ENCODE assay signal across 8 cellular contexts in genomic region chr5:159316519-159317383, GRCh38. TPM values are rescaled to one million over a fixed set of nuclear protein-coding genes. Genes with fewer than 3 reads are reported as not detected.
DNase-seq lines count a peak whose midpoint lies in the region; ATAC-seq and TF ChIP-seq lines count a peak whose summit lies in the region.

No MANE protein-coding gene starts in this region.

- H3K9me3 ChIP-seq in Caco-2 (no peaks in the 10 kb centered on the region), spleen (no peaks in the 10 kb centered on the region)

- no peak overlapping the region for H3K27ac ChIP-seq in spleen

- BruUV-seq in Caco-2 (replicated peaks; lab: Mats Ljungman, UMichigan) = no TSS peak

- H3K4me1 Mint-ChIP-seq in Caco-2 (ENCODE audit: low read depth, unreplicated experiment) (no peaks in the 10 kb centered on the region), glutamatergic neuron (ENCODE audit: low read depth, unreplicated experiment) (peaks cover 4% of the 10 kb centered on the region)
- no peaks in the 10 kb centered on the region for H3K4me1 Mint-ChIP-seq in activated CD8-positive, alpha-beta memory T cell treated with anti-CD3 and anti-CD28 coated beads, Interleukin-2, amount 10 ng/mL, durations not matched to agents 7 days and 5 days

- WGBS in spleen, 5 donors = 79 to 85% (median 83%) methylated on average over 7 to 9 of the region's 9 CpGs

- TF ChIP-seq CTCF in Caco-2 (IDR thresholded peaks at IDR 0.05; ENCODE audit: insufficient read depth in 1 of 2, low read depth in 1 of 2, low read length in 1 of 2, severe bottlenecking in 1 of 2, unreplicated experiment in 1 of 2) = peak; percentile 70 to 80
- TF ChIP-seq CTCF in glutamatergic neuron (IDR thresholded peaks at IDR 0.05; ENCODE audit: partially characterized antibody, unreplicated experiment) = peak; percentile 50
- peak in 9 of 11 experiments; percentile 20 to 56 (median 43) for TF ChIP-seq CTCF in spleen (IDR thresholded peaks at IDR 0.05 in 8 of 11, conservative IDR thresholded peaks at IDR 0.05 in 3 of 11)

- H3K9me3 Mint-ChIP-seq in Caco-2 (ENCODE audit: unreplicated experiment) (no peaks in the 10 kb centered on the region), glutamatergic neuron (ENCODE audit: unreplicated experiment) (no peaks in the 10 kb centered on the region)
- no peaks in the 10 kb centered on the region for H3K9me3 Mint-ChIP-seq in activated CD8-positive, alpha-beta memory T cell treated with anti-CD3 and anti-CD28 coated beads, Interleukin-2, amount 10 ng/mL, durations not matched to agents 7 days and 5 days (ENCODE audit: low read depth)

- H3K27me3 Mint-ChIP-seq in Caco-2 (ENCODE audit: insufficient read depth, unreplicated experiment) (peaks cover 6% of the 10 kb centered on the region), glutamatergic neuron (ENCODE audit: unreplicated experiment) (no peaks in the 10 kb centered on the region)
- H3K27me3 Mint-ChIP-seq in activated CD8-positive, alpha-beta memory T cell treated with anti-CD3 and anti-CD28 coated beads, Interleukin-2, amount 10 ng/mL, durations not matched to agents 7 days and 5 days = peaks cover 30% of the 10 kb centered on the region

- CTCF ChIA-PET in Caco-2 (lab: Charles Lee) = interaction anchor here (0.7 to 3.0 kb wide), 6 partner anchors 27 to 160 kb away, joined by 3 to 52 read pairs (median 3); no protein-coding TSS in a partner anchor
- CTCF ChIA-PET in activated CD8-positive, alpha-beta memory T cell treated with anti-CD3 and anti-CD28 coated beads, Interleukin-2, amount 10 ng/mL, durations not matched to agents 7 days and 5 days (lab: Charles Lee) = interaction anchor here (0.6 to 6.7 kb wide), 13 partner anchors 10 to 618 kb away, joined by 3 to 58 read pairs (median 3); no protein-coding TSS in a partner anchor

- no peak overlapping the region for H3K4me3 Mint-ChIP-seq in Caco-2 (ENCODE audit: unreplicated experiment)
- no peak overlapping the region for H3K4me3 Mint-ChIP-seq in activated CD8-positive, alpha-beta memory T cell treated with anti-CD3 and anti-CD28 coated beads, Interleukin-2, amount 10 ng/mL, durations not matched to agents 7 days and 5 days
- no peak overlapping the region for H3K4me3 Mint-ChIP-seq in glutamatergic neuron (ENCODE audit: unreplicated experiment)

- no peak for TF ChIP-seq POLR2A in spleen (IDR thresholded peaks at IDR 0.05)

- DNase-seq in Caco-2 (peak; percentile 48 to 52), NCI-H345 (lab: John Stamatoyannopoulos, UW) (peak; percentile 16), glutamatergic neuron (peak; percentile 38), spleen (no peak), NCI-H1048 (lab: John Stamatoyannopoulos, UW) (no peak), amniotic stem cell (lab: John Stamatoyannopoulos, UW) (no peak)
- DNase-seq in activated CD8-positive, alpha-beta memory T cell treated with anti-CD3 and anti-CD28 coated beads, Interleukin-2, amount 10 ng/mL, durations not matched to agents 7 days and 5 days = peak; percentile 60

- POLR2A ChIA-PET in Caco-2 (lab: Charles Lee) = interaction anchor here (0.6 kb wide), 1 partner anchor 155 kb away, joined by 3 read pairs; no protein-coding TSS in a partner anchor

- H3K4me1 ChIP-seq in Caco-2 (no peaks in the 10 kb centered on the region), spleen (no peaks in the 10 kb centered on the region)

- H3K4me3 ChIP-seq in Caco-2 (ENCODE audit: low read depth, low read length) = no peak overlapping the region
- no peak overlapping the region for H3K4me3 ChIP-seq in spleen

- H3K27me3 ChIP-seq in Caco-2 (replicated peaks; ENCODE audit: control insufficient read depth, insufficient read depth, low read length) (no peaks in the 10 kb centered on the region), spleen (replicated peaks in 1 of 7) (peaks cover 0 to 12% (median 0%) of the 10 kb centered on the region in 7 donors)

- H3K36me3 Mint-ChIP-seq in Caco-2 (ENCODE audit: insufficient read depth, unreplicated experiment) (no peaks in the 10 kb centered on the region), glutamatergic neuron (ENCODE audit: unreplicated experiment) (no peaks in the 10 kb centered on the region)
- H3K36me3 Mint-ChIP-seq in activated CD8-positive, alpha-beta memory T cell treated with anti-CD3 and anti-CD28 coated beads, Interleukin-2, amount 10 ng/mL, durations not matched to agents 7 days and 5 days = no peaks in the 10 kb centered on the region

- peak; percentile 81 for ATAC-seq in GM19351 (IDR thresholded peaks at IDR 0.05; ENCODE audit: unreplicated experiment)
- ATAC-seq in activated CD8-positive, alpha-beta memory T cell treated with anti-CD3 and anti-CD28 coated beads, Interleukin-2, amount 10 ng/mL, durations not matched to agents 7 days and 5 days = peak; percentile 70

- intact Hi-C loops in Caco-2 (cut with micrococcal nuclease; ENCODE audit: unreplicated experiment) = loop anchor here (1.0 kb wide), 2 partner anchors 30 to 159 kb away; no protein-coding TSS in a partner anchor
- intact Hi-C loops in spleen (cut with DNase I; ENCODE audit: low total_unique reads) = no loop called here

- H3K27ac Mint-ChIP-seq in Caco-2 (ENCODE audit: unreplicated experiment) = no peak overlapping the region
- H3K27ac Mint-ChIP-seq in activated CD8-positive, alpha-beta memory T cell treated with anti-CD3 and anti-CD28 coated beads, Interleukin-2, amount 10 ng/mL, durations not matched to agents 7 days and 5 days = no peak overlapping the region
- no peak overlapping the region for H3K27ac Mint-ChIP-seq in glutamatergic neuron (ENCODE audit: unreplicated experiment)

- H3K36me3 ChIP-seq in Caco-2 (ENCODE audit: control insufficient read depth, insufficient read depth, low read length) (no peaks in the 10 kb centered on the region), spleen (no peaks in the 10 kb centered on the region)

RNA-seq across cellular contexts. Expression of gene IL12B, which starts 13.5 kb away (rescaled TPM):
- total RNA-seq in Caco-2 (2022) = not detected in 2 replicates
- total RNA-seq in activated CD8-positive, alpha-beta memory T cell treated with anti-CD3 and anti-CD28 coated beads, Interleukin-2, amount 10 ng/mL, durations not matched to agents 7 days and 5 days = under 1 TPM in 1 of 2 experiments, not detected in 1; 0.07 TPM
- not detected for total RNA-seq in glutamatergic neuron (ENCODE audit: unreplicated experiment)
- total RNA-seq in spleen = under 1 TPM in 2 of 7 donors, not detected in 5; 0.23 to 0.29 TPM
- polyA plus RNA-seq in spleen = under 1 TPM in 2 of 3 donors, not detected in 1; 0.06 to 0.07 TPM

RNA-seq across cellular contexts. Expression of gene UBLCP1, which starts 53.7 kb away (rescaled TPM):
- total RNA-seq in Caco-2 (2022) (23.0 and 23.2 TPM in 2 replicates), glutamatergic neuron (ENCODE audit: unreplicated experiment) (24.3 TPM), spleen (10 to 100 TPM; 25.4 to 33.0 (median 28.6) TPM)
- 10 to 100 TPM; 21.4 to 31.0 TPM for total RNA-seq in activated CD8-positive, alpha-beta memory T cell treated with anti-CD3 and anti-CD28 coated beads, Interleukin-2, amount 10 ng/mL, durations not matched to agents 7 days and 5 days
- 10 to 100 TPM; 29.7 to 44.8 (median 32.9) TPM for polyA plus RNA-seq in spleen

Comparison
In these comparisons a context has a peak if more than half of its experiments do, and no peak if none do; other contexts are left out.
1. DNase-seq: peak in Caco-2 (2 of 2), NCI-H345 (single experiment), activated CD8-positive, alpha-beta memory T cell treated with anti-CD3 and anti-CD28 coated beads, Interleukin-2, amount 10 ng/mL, durations not matched to agents 7 days and 5 days (single experiment) and glutamatergic neuron (single experiment); none in spleen (single experiment), NCI-H1048 (single experiment) and amniotic stem cell (single experiment).
2. Peak in every context shown above with its lines, with median percentiles within 50 percentile points of each other: CTCF ChIP-seq.